16 cellular contexts compared by ENCODE assay signal in the genomic region with DNA sequence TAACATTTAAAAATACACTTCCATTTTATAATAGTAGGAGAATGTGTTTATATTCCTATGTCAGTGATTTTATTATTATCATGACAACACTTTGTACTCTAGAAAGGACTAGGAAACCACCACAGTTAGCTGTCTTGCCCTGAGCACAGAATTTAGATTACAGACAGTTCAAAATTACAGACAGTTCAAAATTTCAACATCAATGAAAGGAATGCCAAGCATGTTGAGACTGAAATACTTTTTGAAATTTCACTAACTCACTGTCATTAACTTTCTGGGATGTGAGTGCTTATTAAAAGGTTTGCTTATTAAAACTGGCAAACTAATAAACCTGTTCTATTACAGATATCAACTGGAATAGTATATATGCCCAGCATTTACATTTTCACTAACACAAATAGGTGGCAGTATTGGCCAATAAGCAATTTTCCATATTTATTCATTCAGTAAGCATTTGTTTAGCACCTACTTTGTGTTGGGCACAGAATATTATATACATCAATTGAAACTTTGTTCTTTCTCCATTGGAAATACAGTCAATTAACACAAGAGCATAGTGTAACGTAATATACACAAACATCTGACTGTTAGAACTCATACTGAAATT.
DNase-seq lines count a peak whose midpoint lies in the region; ATAC-seq and TF ChIP-seq lines count a peak whose summit lies in the region.
"Had no signal": no experiment of that assay in that cellular context is flagged by ENCODE, and none has a peak within 500 bp of the region (broad histone marks: within the 10 kb centered on the region; RNA-seq: fewer than 3 reads in every experiment).

No MANE protein-coding gene starts in this region.

- intact Hi-C loops in CD8-positive, alpha-beta T cell (cut with DNase I, micrococcal nuclease), result no loop called here
- intact Hi-C loops in sigmoid colon (cut with DNase I), result no loop called here

- TF ChIP-seq CTCF in AG10803 (conservative IDR thresholded peaks at IDR 0.05; ENCODE audit: low read length) (no peak), HEK293 (tag by site-specific recombination; IDR thresholded peaks at IDR 0.05) (no peak), sigmoid colon (IDR thresholded peaks at IDR 0.05) (no peak)
- TF ChIP-seq CTCF in CD8-positive, alpha-beta T cell (IDR thresholded peaks at IDR 0.05), result no peak

- DNase-seq in AG10803 (ENCODE audit: low read depth) (peak; percentile 65), amniotic epithelial cell (ENCODE audit: low read depth) (peak; percentile 78), left lobe of liver (ENCODE audit: low spot score) (no peak), caudate nucleus (lab: John Stamatoyannopoulos, UW) (no peak), NOMO-1 (lab: John Stamatoyannopoulos, UW; ENCODE audit: unreplicated experiment in 2 of 2) (no peak), sigmoid colon (no peak)
- no peak for DNase-seq in CD8-positive, alpha-beta T cell
- DNase-seq: CD4-positive, alpha-beta memory T cell; gastrocnemius medialis; NCI-H1048; NCI-H446; stimulated activated CD4-positive, alpha-beta T cell treated with anti-CD3 and anti-CD28 coated beads, Interleukin-2, amount 100 ng/mL, for 48 hours; stimulated activated naive B cell treated with anti-CD40 and anti-IgM and Interleukin-4, amounts not matched to agents 10 μg/mL and 1 μg/mL and 100 μg/mL, for 72 hours had no signal

- peak; percentile 78 for ATAC-seq in left lobe of liver
- no peak for ATAC-seq in CD8-positive, alpha-beta T cell
- ATAC-seq: gastrocnemius medialis; GM23338; stimulated activated naive B cell treated with anti-CD40 and anti-IgM and Interleukin-4, amounts not matched to agents 10 μg/mL and 1 μg/mL and 100 μg/mL, for 72 hours had no signal

- no peak overlapping the region for H3K27ac Mint-ChIP-seq in CD8-positive, alpha-beta T cell
- H3K27ac Mint-ChIP-seq: activated naive CD8-positive, alpha-beta T cell; GM23338 had no signal

- H3K4me1 Mint-ChIP-seq in CD8-positive, alpha-beta T cell (ENCODE audit: low read depth), result peaks cover 20% of the 10 kb centered on the region

- H3K9me3 Mint-ChIP-seq in CD8-positive, alpha-beta T cell, result no peaks in the 10 kb centered on the region
- H3K9me3 Mint-ChIP-seq: CD4-positive, alpha-beta memory T cell; GM23338; stimulated activated naive B cell treated with anti-CD40 and anti-IgM and Interleukin-4, amounts not matched to agents 10 μg/mL and 1 μg/mL and 100 μg/mL, for 72 hours had no signal

- H3K36me3 ChIP-seq in HEK293 (ENCODE audit: control insufficient read depth in 2 of 2, insufficient read depth in 1 of 2, low read length in 2 of 2) (no peaks in the 10 kb centered on the region; a peak in 1 of 3 replicates), sigmoid colon (no peaks in the 10 kb centered on the region)
- H3K36me3 ChIP-seq in CD8-positive, alpha-beta T cell (ENCODE audit: insufficient read depth, low read length), result no peaks in the 10 kb centered on the region
- H3K36me3 ChIP-seq: gastrocnemius medialis had no signal

- H3K4me3 ChIP-seq in AG10803 (ENCODE audit: low read length) (no peak overlapping the region), HEK293 (ENCODE audit: low read depth, low read length) (no peak overlapping the region), sigmoid colon (no peak overlapping the region)
- H3K4me3 ChIP-seq in CD8-positive, alpha-beta T cell (ENCODE audit: low read depth, low read length), result no peak overlapping the region
- H3K4me3 ChIP-seq: gastrocnemius medialis, GM23338 had no signal

- no peak for TF ChIP-seq POLR2A in sigmoid colon (IDR thresholded peaks at IDR 0.05)

- no peak overlapping the region for H3K4me3 Mint-ChIP-seq in CD8-positive, alpha-beta T cell
- H3K4me3 Mint-ChIP-seq: activated naive CD8-positive, alpha-beta T cell; CD4-positive, alpha-beta memory T cell; GM23338; stimulated activated naive B cell treated with anti-CD40 and anti-IgM and Interleukin-4, amounts not matched to agents 10 μg/mL and 1 μg/mL and 100 μg/mL, for 72 hours had no signal

- TF ChIP-seq EP300 in sigmoid colon (IDR thresholded peaks at IDR 0.05), result no peak

- H3K27ac ChIP-seq in HEK293 (ENCODE audit: extremely low read depth, low read depth, low read length) (no peak overlapping the region), caudate nucleus (ENCODE audit: low read depth, low read length) (no peak overlapping the region), sigmoid colon (peak overlapping the region in 1 of 4 donors; percentile 4)
- no peak overlapping the region for H3K27ac ChIP-seq in CD8-positive, alpha-beta T cell (ENCODE audit: low read depth, low read length)

- WGBS in sigmoid colon, 2 donors, result 94 to 98% methylated on average over 1 of the region's 1 CpG

- 0 out of 2 replicates have a peak, but pooled peaks cover 2% of the 10 kb centered on the region for H3K4me1 ChIP-seq in HEK293 (ENCODE audit: control insufficient read depth, insufficient read depth, low read length)
- H3K4me1 ChIP-seq in CD8-positive, alpha-beta T cell (ENCODE audit: insufficient read depth, low read length), result peaks cover 14% of the 10 kb centered on the region
- peaks cover 0 to 14% (median 4%) of the 10 kb centered on the region in 4 donors for H3K4me1 ChIP-seq in sigmoid colon

- POLR2A ChIA-PET in HEK293 (lab: Yijun Ruan, JAX), result no interaction called here
- POLR2A ChIA-PET in CD8-positive, alpha-beta T cell (lab: Charles Lee), result no interaction called here

- H3K36me3 Mint-ChIP-seq in CD8-positive, alpha-beta T cell, result peaks cover 7% of the 10 kb centered on the region
- H3K36me3 Mint-ChIP-seq: activated naive CD8-positive, alpha-beta T cell had no signal

- H3K27me3 ChIP-seq in CD8-positive, alpha-beta T cell (ENCODE audit: insufficient read depth, low read length), result no peaks in the 10 kb centered on the region
- no peaks in the 10 kb centered on the region for H3K27me3 ChIP-seq in sigmoid colon
- H3K27me3 ChIP-seq: gastrocnemius medialis had no signal

- no peaks in the 10 kb centered on the region for H3K27me3 Mint-ChIP-seq in CD8-positive, alpha-beta T cell (ENCODE audit: low read depth)
- H3K27me3 Mint-ChIP-seq: activated naive CD8-positive, alpha-beta T cell; CD4-positive, alpha-beta memory T cell; stimulated activated naive B cell treated with anti-CD40 and anti-IgM and Interleukin-4, amounts not matched to agents 10 μg/mL and 1 μg/mL and 100 μg/mL, for 72 hours had no signal

- H3K9me3 ChIP-seq in HEK293 (ENCODE audit: control insufficient read depth, insufficient read depth, low read depth, low read length) (no peaks in the 10 kb centered on the region), sigmoid colon (no peaks in the 10 kb centered on the region)
- no peaks in the 10 kb centered on the region for H3K9me3 ChIP-seq in CD8-positive, alpha-beta T cell (ENCODE audit: low read length)
- H3K9me3 ChIP-seq: gastrocnemius medialis had no signal

- CTCF ChIA-PET in HEK293 (lab: Yijun Ruan, JAX), result interaction anchor here (0.6 to 1.1 kb wide), 3 partner anchors 13 to 1344 kb away, joined by 3 read pairs; no protein-coding TSS in a partner anchor
- CTCF ChIA-PET in CD8-positive, alpha-beta T cell (lab: Charles Lee), result interaction anchor here (1.4 kb wide), 1 partner anchor 8 kb away, joined by 3 read pairs; no protein-coding TSS in a partner anchor

TF ChIP-seq in HEK293, 187 proteins besides CTCF, POLR2A, EP300 and RAD21:
- TF ChIP-seq ZNF292 (tag by site-specific recombination; IDR thresholded peaks at IDR 0.05; ENCODE audit: borderline replicate concordance, low read depth) (no peak), ZNF654 (tag by site-specific recombination; IDR thresholded peaks at IDR 0.05; ENCODE audit: low read depth) (peak; percentile 21; the same call in 1 of the 2 replicates), ZBTB1 (tag by site-specific recombination; IDR thresholded peaks at IDR 0.05) (no peak)
- TF ChIP-seq, protein P1, sequence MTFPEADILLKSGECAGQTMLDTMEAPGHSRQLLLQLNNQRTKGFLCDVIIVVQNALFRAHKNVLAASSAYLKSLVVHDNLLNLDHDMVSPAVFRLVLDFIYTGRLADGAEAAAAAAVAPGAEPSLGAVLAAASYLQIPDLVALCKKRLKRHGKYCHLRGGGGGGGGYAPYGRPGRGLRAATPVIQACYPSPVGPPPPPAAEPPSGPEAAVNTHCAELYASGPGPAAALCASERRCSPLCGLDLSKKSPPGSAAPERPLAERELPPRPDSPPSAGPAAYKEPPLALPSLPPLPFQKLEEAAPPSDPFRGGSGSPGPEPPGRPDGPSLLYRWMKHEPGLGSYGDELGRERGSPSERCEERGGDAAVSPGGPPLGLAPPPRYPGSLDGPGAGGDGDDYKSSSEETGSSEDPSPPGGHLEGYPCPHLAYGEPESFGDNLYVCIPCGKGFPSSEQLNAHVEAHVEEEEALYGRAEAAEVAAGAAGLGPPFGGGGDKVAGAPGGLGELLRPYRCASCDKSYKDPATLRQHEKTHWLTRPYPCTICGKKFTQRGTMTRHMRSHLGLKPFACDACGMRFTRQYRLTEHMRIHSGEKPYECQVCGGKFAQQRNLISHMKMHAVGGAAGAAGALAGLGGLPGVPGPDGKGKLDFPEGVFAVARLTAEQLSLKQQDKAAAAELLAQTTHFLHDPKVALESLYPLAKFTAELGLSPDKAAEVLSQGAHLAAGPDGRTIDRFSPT (tag by site-specific recombination; IDR thresholded peaks at IDR 0.05), result no peak
- TF ChIP-seq, protein P2, sequence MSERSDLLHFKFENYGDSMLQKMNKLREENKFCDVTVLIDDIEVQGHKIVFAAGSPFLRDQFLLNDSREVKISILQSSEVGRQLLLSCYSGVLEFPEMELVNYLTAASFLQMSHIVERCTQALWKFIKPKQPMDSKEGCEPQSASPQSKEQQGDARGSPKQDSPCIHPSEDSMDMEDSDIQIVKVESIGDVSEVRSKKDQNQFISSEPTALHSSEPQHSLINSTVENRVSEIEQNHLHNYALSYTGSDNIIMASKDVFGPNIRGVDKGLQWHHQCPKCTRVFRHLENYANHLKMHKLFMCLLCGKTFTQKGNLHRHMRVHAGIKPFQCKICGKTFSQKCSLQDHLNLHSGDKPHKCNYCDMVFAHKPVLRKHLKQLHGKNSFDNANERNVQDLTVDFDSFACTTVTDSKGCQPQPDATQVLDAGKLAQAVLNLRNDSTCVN (tag by site-specific recombination; optimal IDR thresholded peaks at IDR 0.05), result no peak
- TF ChIP-seq, protein P3, sequence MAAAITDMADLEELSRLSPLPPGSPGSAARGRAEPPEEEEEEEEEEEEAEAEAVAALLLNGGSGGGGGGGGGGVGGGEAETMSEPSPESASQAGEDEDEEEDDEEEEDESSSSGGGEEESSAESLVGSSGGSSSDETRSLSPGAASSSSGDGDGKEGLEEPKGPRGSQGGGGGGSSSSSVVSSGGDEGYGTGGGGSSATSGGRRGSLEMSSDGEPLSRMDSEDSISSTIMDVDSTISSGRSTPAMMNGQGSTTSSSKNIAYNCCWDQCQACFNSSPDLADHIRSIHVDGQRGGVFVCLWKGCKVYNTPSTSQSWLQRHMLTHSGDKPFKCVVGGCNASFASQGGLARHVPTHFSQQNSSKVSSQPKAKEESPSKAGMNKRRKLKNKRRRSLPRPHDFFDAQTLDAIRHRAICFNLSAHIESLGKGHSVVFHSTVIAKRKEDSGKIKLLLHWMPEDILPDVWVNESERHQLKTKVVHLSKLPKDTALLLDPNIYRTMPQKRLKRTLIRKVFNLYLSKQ (tag by site-specific recombination; IDR thresholded peaks at IDR 0.05; ENCODE audit: borderline replicate concordance), result no peak

Comparison
In these comparisons a context has a peak if more than half of its experiments do, and no peak if none do; other contexts are left out.
1. DNase-seq: peak in AG10803 (single experiment) and amniotic epithelial cell (single experiment); none in left lobe of liver (single experiment), caudate nucleus (0 of 61), CD8-positive, alpha-beta T cell (0 of 7), NOMO-1 (0 of 2) and sigmoid colon (single experiment).